In the genomic region with DNA sequence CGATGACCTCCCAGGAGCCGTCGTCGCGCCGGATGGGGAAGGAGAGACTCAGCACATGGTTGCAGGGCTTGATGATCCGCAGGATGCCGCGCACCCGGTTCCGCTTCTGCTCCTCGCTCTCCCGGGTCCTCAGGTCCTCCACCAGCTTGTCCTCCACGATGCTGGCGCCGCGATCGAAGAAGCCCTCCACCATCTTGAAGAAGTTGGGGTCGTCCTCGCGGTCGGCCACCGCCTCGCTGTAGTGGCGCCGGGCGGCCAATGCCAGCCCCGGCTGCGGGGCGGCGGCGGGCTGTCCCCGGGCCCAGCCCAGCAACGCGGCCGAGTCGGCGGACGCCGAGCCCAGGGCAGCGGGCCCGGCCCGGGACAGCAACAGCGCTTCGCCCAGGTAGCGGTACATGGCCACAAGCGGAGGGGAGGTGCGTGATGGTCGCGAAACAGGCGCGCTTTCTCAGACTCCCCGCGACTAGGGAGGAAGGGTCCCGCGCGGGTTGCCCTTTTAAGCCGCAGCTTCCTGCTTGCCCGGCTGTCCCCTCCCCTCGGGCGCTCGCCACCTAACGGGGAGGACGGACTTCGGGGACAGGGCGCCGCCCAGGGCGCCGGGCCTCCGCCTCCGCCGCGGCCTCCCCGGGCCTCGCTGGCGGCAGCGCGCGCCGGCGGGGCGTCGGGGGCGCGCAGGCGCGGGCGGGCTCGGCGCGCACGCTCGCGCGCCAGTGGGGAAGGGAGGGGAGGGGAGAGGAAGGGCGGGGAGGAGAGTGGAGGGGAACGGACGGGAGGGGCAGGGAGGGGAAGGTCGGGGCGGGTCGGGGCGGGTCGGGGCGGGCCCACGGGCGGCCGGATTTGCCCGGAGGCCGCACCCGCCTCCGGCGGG, we compare ENCODE assay signal across 1 cellular context.
TF ChIP-seq lines count a peak whose summit lies in the region.

A gene (minus strand): TSS at position 471 of the 868 bp plus-strand sequence. CDS start 74 bp downstream, at position 397.
A gene with protein sequence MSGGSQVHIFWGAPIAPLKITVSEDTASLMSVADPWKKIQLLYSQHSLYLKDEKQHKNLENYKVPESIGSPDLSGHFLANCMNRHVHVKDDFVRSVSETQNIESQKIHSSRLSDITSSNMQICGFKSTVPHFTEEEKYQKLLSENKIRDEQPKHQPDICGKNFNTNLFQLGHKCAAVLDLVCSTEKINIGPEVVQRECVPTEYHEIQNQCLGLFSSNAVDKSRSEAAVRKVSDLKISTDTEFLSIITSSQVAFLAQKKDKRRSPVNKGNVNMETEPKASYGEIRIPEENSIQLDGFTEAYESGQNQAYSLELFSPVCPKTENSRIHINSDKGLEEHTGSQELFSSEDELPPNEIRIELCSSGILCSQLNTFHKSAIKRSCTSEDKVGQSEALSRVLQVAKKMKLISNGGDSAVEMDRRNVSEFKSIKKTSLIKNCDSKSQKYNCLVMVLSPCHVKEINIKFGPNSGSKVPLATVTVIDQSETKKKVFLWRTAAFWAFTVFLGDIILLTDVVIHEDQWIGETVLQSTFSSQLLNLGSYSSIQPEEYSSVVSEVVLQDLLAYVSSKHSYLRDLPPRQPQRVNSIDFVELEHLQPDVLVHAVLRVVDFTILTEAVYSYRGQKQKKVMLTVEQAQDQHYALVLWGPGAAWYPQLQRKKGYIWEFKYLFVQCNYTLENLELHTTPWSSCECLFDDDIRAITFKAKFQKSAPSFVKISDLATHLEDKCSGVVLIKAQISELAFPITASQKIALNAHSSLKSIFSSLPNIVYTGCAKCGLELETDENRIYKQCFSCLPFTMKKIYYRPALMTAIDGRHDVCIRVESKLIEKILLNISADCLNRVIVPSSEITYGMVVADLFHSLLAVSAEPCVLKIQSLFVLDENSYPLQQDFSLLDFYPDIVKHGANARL (plus strand): TSS at position 834 of the 868 bp plus-strand sequence. CDS start 56,149 bp downstream, outside the sequence.

TF ChIP-seq in K562, 482 proteins besides CTCF, POLR2A, EP300 and RAD21 (continued from another document):
- TF ChIP-seq ZNF699 (CRISPR knock-in tag; IDR thresholded peaks at IDR 0.05; ENCODE audit: insufficient replicate concordance) (no peak), STAG1 (CRISPR knock-in tag; IDR thresholded peaks at IDR 0.05; ENCODE audit: borderline replicate concordance) (no peak), TRIM28 (IDR thresholded peaks at IDR 0.05) (no peak), TBL1XR1 (IDR thresholded peaks at IDR 0.05; ENCODE audit: low read length in 2 of 2) (no peak), GATA2 (CRISPR knock-in tag; IDR thresholded peaks at IDR 0.05) (no peak), SP1 (CRISPR knock-in tag; IDR thresholded peaks at IDR 0.05) (no peak), HNRNPL (IDR thresholded peaks at IDR 0.05; ENCODE audit: low read depth, low read length) (no peak), ZNF175 (CRISPR knock-in tag; IDR thresholded peaks at IDR 0.05; ENCODE audit: low read depth) (peak; percentile 76; the same call in 1 of the 2 replicates), IFI16 (CRISPR knock-in tag; IDR thresholded peaks at IDR 0.05) (no peak), SETDB1 (IDR thresholded peaks at IDR 0.05; ENCODE audit: low read length) (no peak), RBM25 (IDR thresholded peaks at IDR 0.05; ENCODE audit: low read depth, low read length, severe bottlenecking) (no peak), FOXJ3 (CRISPR knock-in tag; IDR thresholded peaks at IDR 0.05) (no peak), ZNF586 (CRISPR knock-in tag; conservative IDR thresholded peaks at IDR 0.05) (no peak), PTRF (tag; IDR thresholded peaks at IDR 0.05) (no peak), EZH2 (IDR thresholded peaks at IDR 0.05; ENCODE audit: borderline replicate concordance, low read depth, low read length) (no peak), NFYB (IDR thresholded peaks at IDR 0.05; ENCODE audit: extremely low read depth, insufficient read length) (no peak), GABPB2 (CRISPR knock-in tag; conservative IDR thresholded peaks at IDR 0.05) (no peak), RCOR1 (IDR thresholded peaks at IDR 0.05; ENCODE audit: borderline replicate concordance in 1 of 2, low read depth in 2 of 2, low read length in 2 of 2) (no peak), TAF15 (IDR thresholded peaks at IDR 0.05; ENCODE audit: low read depth, low read length) (no peak), SRSF7 (optimal IDR thresholded peaks at IDR 0.05; ENCODE audit: low read depth, low read length) (no peak)
- TF ChIP-seq, protein P1, sequence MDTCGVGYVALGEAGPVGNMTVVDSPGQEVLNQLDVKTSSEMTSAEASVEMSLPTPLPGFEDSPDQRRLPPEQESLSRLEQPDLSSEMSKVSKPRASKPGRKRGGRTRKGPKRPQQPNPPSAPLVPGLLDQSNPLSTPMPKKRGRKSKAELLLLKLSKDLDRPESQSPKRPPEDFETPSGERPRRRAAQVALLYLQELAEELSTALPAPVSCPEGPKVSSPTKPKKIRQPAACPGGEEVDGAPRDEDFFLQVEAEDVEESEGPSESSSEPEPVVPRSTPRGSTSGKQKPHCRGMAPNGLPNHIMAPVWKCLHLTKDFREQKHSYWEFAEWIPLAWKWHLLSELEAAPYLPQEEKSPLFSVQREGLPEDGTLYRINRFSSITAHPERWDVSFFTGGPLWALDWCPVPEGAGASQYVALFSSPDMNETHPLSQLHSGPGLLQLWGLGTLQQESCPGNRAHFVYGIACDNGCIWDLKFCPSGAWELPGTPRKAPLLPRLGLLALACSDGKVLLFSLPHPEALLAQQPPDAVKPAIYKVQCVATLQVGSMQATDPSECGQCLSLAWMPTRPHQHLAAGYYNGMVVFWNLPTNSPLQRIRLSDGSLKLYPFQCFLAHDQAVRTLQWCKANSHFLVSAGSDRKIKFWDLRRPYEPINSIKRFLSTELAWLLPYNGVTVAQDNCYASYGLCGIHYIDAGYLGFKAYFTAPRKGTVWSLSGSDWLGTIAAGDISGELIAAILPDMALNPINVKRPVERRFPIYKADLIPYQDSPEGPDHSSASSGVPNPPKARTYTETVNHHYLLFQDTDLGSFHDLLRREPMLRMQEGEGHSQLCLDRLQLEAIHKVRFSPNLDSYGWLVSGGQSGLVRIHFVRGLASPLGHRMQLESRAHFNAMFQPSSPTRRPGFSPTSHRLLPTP (IDR thresholded peaks at IDR 0.05; ENCODE audit: borderline replicate concordance, extremely low read depth, insufficient read length): no peak
- TF ChIP-seq, protein P2, sequence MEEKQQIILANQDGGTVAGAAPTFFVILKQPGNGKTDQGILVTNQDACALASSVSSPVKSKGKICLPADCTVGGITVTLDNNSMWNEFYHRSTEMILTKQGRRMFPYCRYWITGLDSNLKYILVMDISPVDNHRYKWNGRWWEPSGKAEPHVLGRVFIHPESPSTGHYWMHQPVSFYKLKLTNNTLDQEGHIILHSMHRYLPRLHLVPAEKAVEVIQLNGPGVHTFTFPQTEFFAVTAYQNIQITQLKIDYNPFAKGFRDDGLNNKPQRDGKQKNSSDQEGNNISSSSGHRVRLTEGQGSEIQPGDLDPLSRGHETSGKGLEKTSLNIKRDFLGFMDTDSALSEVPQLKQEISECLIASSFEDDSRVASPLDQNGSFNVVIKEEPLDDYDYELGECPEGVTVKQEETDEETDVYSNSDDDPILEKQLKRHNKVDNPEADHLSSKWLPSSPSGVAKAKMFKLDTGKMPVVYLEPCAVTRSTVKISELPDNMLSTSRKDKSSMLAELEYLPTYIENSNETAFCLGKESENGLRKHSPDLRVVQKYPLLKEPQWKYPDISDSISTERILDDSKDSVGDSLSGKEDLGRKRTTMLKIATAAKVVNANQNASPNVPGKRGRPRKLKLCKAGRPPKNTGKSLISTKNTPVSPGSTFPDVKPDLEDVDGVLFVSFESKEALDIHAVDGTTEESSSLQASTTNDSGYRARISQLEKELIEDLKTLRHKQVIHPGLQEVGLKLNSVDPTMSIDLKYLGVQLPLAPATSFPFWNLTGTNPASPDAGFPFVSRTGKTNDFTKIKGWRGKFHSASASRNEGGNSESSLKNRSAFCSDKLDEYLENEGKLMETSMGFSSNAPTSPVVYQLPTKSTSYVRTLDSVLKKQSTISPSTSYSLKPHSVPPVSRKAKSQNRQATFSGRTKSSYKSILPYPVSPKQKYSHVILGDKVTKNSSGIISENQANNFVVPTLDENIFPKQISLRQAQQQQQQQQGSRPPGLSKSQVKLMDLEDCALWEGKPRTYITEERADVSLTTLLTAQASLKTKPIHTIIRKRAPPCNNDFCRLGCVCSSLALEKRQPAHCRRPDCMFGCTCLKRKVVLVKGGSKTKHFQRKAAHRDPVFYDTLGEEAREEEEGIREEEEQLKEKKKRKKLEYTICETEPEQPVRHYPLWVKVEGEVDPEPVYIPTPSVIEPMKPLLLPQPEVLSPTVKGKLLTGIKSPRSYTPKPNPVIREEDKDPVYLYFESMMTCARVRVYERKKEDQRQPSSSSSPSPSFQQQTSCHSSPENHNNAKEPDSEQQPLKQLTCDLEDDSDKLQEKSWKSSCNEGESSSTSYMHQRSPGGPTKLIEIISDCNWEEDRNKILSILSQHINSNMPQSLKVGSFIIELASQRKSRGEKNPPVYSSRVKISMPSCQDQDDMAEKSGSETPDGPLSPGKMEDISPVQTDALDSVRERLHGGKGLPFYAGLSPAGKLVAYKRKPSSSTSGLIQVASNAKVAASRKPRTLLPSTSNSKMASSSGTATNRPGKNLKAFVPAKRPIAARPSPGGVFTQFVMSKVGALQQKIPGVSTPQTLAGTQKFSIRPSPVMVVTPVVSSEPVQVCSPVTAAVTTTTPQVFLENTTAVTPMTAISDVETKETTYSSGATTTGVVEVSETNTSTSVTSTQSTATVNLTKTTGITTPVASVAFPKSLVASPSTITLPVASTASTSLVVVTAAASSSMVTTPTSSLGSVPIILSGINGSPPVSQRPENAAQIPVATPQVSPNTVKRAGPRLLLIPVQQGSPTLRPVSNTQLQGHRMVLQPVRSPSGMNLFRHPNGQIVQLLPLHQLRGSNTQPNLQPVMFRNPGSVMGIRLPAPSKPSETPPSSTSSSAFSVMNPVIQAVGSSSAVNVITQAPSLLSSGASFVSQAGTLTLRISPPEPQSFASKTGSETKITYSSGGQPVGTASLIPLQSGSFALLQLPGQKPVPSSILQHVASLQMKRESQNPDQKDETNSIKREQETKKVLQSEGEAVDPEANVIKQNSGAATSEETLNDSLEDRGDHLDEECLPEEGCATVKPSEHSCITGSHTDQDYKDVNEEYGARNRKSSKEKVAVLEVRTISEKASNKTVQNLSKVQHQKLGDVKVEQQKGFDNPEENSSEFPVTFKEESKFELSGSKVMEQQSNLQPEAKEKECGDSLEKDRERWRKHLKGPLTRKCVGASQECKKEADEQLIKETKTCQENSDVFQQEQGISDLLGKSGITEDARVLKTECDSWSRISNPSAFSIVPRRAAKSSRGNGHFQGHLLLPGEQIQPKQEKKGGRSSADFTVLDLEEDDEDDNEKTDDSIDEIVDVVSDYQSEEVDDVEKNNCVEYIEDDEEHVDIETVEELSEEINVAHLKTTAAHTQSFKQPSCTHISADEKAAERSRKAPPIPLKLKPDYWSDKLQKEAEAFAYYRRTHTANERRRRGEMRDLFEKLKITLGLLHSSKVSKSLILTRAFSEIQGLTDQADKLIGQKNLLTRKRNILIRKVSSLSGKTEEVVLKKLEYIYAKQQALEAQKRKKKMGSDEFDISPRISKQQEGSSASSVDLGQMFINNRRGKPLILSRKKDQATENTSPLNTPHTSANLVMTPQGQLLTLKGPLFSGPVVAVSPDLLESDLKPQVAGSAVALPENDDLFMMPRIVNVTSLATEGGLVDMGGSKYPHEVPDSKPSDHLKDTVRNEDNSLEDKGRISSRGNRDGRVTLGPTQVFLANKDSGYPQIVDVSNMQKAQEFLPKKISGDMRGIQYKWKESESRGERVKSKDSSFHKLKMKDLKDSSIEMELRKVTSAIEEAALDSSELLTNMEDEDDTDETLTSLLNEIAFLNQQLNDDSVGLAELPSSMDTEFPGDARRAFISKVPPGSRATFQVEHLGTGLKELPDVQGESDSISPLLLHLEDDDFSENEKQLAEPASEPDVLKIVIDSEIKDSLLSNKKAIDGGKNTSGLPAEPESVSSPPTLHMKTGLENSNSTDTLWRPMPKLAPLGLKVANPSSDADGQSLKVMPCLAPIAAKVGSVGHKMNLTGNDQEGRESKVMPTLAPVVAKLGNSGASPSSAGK (IDR thresholded peaks at IDR 0.05): peak; percentile 85
- TF ChIP-seq, protein P3, sequence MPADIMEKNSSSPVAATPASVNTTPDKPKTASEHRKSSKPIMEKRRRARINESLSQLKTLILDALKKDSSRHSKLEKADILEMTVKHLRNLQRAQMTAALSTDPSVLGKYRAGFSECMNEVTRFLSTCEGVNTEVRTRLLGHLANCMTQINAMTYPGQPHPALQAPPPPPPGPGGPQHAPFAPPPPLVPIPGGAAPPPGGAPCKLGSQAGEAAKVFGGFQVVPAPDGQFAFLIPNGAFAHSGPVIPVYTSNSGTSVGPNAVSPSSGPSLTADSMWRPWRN (IDR thresholded peaks at IDR 0.05; ENCODE audit: low read depth): no peak
- TF ChIP-seq, protein P4, sequence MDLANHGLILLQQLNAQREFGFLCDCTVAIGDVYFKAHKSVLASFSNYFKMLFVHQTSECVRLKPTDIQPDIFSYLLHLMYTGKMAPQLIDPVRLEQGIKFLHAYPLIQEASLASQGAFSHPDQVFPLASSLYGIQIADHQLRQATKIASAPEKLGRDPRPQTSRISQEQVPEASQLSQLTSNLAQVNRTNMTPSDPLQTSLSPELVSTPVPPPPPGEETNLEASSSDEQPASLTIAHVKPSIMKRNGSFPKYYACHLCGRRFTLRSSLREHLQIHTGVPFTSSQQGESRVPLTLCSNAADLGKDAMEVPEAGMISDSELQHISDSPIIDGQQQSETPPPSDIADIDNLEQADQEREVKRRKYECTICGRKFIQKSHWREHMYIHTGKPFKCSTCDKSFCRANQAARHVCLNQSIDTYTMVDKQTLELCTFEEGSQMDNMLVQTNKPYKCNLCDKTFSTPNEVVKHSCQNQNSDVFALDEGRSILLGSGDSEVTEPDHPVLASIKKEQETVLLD (IDR thresholded peaks at IDR 0.05): no peak
- TF ChIP-seq, protein P5, sequence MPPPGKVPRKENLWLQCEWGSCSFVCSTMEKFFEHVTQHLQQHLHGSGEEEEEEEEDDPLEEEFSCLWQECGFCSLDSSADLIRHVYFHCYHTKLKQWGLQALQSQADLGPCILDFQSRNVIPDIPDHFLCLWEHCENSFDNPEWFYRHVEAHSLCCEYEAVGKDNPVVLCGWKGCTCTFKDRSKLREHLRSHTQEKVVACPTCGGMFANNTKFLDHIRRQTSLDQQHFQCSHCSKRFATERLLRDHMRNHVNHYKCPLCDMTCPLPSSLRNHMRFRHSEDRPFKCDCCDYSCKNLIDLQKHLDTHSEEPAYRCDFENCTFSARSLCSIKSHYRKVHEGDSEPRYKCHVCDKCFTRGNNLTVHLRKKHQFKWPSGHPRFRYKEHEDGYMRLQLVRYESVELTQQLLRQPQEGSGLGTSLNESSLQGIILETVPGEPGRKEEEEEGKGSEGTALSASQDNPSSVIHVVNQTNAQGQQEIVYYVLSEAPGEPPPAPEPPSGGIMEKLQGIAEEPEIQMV (tag; conservative IDR thresholded peaks at IDR 0.05; ENCODE audit: low read depth): no peak
